Comparison of ENCODE assay signal across 1 cellular context in the genomic region with DNA sequence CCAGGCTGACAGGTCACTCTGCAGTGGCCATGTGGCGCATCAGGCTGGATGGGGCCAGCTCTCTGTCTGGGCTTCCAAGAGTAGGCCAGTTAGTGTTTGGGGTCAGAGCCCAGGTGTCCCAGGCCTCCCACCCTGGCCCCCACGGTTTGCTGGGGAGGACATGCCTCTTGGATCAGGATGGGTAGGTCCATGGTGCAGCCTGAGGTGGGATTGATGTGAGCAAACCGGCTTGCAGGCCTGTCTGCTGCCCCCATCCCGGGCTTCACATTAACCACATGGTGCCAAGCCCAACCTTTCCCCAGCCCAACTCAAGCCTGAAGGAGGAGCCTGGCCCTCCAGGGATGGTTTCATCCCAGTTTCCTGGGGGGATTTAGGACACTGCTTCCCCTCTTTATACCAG.
TF ChIP-seq lines count a peak whose summit lies in the region.

No MANE protein-coding gene starts in this region.

TF ChIP-seq in HepG2, 621 proteins besides CTCF, POLR2A, EP300 and RAD21:
- TF ChIP-seq, protein P1, sequence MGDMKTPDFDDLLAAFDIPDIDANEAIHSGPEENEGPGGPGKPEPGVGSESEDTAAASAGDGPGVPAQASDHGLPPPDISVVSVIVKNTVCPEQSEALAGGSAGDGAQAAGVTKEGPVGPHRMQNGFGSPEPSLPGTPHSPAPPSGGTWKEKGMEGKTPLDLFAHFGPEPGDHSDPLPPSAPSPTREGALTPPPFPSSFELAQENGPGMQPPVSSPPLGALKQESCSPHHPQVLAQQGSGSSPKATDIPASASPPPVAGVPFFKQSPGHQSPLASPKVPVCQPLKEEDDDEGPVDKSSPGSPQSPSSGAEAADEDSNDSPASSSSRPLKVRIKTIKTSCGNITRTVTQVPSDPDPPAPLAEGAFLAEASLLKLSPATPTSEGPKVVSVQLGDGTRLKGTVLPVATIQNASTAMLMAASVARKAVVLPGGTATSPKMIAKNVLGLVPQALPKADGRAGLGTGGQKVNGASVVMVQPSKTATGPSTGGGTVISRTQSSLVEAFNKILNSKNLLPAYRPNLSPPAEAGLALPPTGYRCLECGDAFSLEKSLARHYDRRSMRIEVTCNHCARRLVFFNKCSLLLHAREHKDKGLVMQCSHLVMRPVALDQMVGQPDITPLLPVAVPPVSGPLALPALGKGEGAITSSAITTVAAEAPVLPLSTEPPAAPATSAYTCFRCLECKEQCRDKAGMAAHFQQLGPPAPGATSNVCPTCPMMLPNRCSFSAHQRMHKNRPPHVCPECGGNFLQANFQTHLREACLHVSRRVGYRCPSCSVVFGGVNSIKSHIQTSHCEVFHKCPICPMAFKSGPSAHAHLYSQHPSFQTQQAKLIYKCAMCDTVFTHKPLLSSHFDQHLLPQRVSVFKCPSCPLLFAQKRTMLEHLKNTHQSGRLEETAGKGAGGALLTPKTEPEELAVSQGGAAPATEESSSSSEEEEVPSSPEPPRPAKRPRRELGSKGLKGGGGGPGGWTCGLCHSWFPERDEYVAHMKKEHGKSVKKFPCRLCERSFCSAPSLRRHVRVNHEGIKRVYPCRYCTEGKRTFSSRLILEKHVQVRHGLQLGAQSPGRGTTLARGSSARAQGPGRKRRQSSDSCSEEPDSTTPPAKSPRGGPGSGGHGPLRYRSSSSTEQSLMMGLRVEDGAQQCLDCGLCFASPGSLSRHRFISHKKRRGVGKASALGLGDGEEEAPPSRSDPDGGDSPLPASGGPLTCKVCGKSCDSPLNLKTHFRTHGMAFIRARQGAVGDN (CRISPR knock-in tag; IDR thresholded peaks at IDR 0.05), result peak; percentile 18; the same call in 1 of the 2 replicates
- no peak for TF ChIP-seq CEBPB (IDR thresholded peaks at IDR 0.05; ENCODE audit: borderline replicate concordance, low read depth, low read length)
TF ChIP-seq in HepG2: peak in this region for 1.
